16 cellular contexts compared by ENCODE assay signal in genomic region chr11:110763249-110764011, GRCh38. TPM values are rescaled to one million over a fixed set of nuclear protein-coding genes. Genes with fewer than 3 reads are reported as not detected.
A peak's percentile ranks its signal among the peaks of the same experiment; 100 is the strongest.
DNase-seq lines count a peak whose midpoint lies in the region; ATAC-seq and TF ChIP-seq lines count a peak whose summit lies in the region.
"Had no signal": no experiment of that assay in that cellular context is flagged by ENCODE, and none has a peak within 500 bp of the region (broad histone marks: within the 10 kb centered on the region; RNA-seq: fewer than 3 reads in every experiment).

No MANE protein-coding gene starts in this region.

- no peaks in the 10 kb centered on the region for H3K9me3 ChIP-seq in AG04450 (ENCODE audit: control insufficient read depth, insufficient read depth, low read length)
- H3K9me3 ChIP-seq in HUES48 (ENCODE audit: control insufficient read depth, insufficient read depth, low read length): no peaks in the 10 kb centered on the region
- H3K9me3 ChIP-seq in mucosa of descending colon: no peaks in the 10 kb centered on the region
- no peaks in the 10 kb centered on the region for H3K9me3 ChIP-seq in endodermal cell (ENCODE audit: control insufficient read depth, low read length)
- H3K9me3 ChIP-seq: Caco-2 had no signal

- H3K27ac Mint-ChIP-seq in endodermal cell: no peak overlapping the region
- H3K27ac Mint-ChIP-seq: stimulated activated naive B cell treated with anti-CD40 and anti-IgM and Interleukin-4, amounts not matched to agents 10 μg/mL and 1 μg/mL and 100 μg/mL, for 72 hours; T-helper 17 cell had no signal

- POLR2A ChIA-PET in AG04450 (lab: Yijun Ruan, JAX): interaction anchor here (0.7 kb wide), 1 partner anchor 239 kb away, joined by 3 read pairs; no protein-coding TSS in a partner anchor

- no peaks in the 10 kb centered on the region for H3K36me3 Mint-ChIP-seq in endodermal cell (ENCODE audit: low read depth)
- H3K36me3 Mint-ChIP-seq: stimulated activated naive B cell treated with anti-CD40 and anti-IgM and Interleukin-4, amounts not matched to agents 10 μg/mL and 1 μg/mL and 100 μg/mL, for 72 hours had no signal

- H3K4me1 ChIP-seq in HUES48 (ENCODE audit: control insufficient read depth, insufficient read depth, low read length) (peaks cover 11% of the 10 kb centered on the region; the same call in 1 of the 2 replicates), mucosa of descending colon (ENCODE audit: low read depth) (peaks cover 9% of the 10 kb centered on the region), endodermal cell (ENCODE audit: control insufficient read depth, insufficient read depth, low read length) (no peaks in the 10 kb centered on the region)
- H3K4me1 ChIP-seq: Caco-2 had no signal

- intact Hi-C loops in mucosa of descending colon (cut with DNase I, micrococcal nuclease): no loop called here

- no peaks in the 10 kb centered on the region for H3K27me3 Mint-ChIP-seq in endodermal cell (ENCODE audit: insufficient read depth)

- peak; percentile 58 for ATAC-seq in mucosa of descending colon
- ATAC-seq: left ventricle myocardium superior, T-helper 17 cell had no signal

- TF ChIP-seq CTCF in AG04450 (IDR thresholded peaks at IDR 0.05; ENCODE audit: low read depth, low read length) (no peak), brain microvascular endothelial cell (IDR thresholded peaks at IDR 0.05; ENCODE audit: low read depth, low read length, missing control alignments) (no peak), mucosa of descending colon (IDR thresholded peaks at IDR 0.05) (no peak), endodermal cell (conservative IDR thresholded peaks at IDR 0.05) (no peak)

- H3K27me3 ChIP-seq in AG04450 (ENCODE audit: control insufficient read depth, insufficient read depth, low read length): no peaks in the 10 kb centered on the region
- H3K27me3 ChIP-seq in HUES48 (ENCODE audit: control insufficient read depth, insufficient read depth, low read length): no peaks in the 10 kb centered on the region
- H3K27me3 ChIP-seq in brain microvascular endothelial cell (replicated peaks): no peaks in the 10 kb centered on the region
- H3K27me3 ChIP-seq in endodermal cell (ENCODE audit: control insufficient read depth, insufficient read depth, low read length, poor library complexity, severe bottlenecking): no peaks in the 10 kb centered on the region

- H3K9ac ChIP-seq in HUES48 (ENCODE audit: low read depth, low read length) (no peak overlapping the region), endodermal cell (ENCODE audit: extremely low read depth, low read length, poor library complexity, severe bottlenecking) (no peak overlapping the region)

- 91 to 92% methylated on average over 2 of the region's 2 CpGs for WGBS in endodermal cell (ENCODE audit: insufficient coverage in 1 of 2, insufficient read length in 1 of 2), 2 experiments

- DNase-seq in AG04450 (ENCODE audit: low read depth, low spot score) (peak; percentile 59), brain microvascular endothelial cell (peak; percentile 31), mucosa of descending colon (peak; percentile 46 to 74 (median 65)), activated gamma-delta T cell treated with Interleukin-2 at 50 U/mL for 16 hours (no peak), endodermal cell (no peak), germinal center (ENCODE audit: low spot score) (no peak), NCI-H146 (lab: John Stamatoyannopoulos, UW) (no peak)
- DNase-seq: Caco-2; GOT3; left ventricle myocardium superior; NCI-H774; stimulated activated naive B cell treated with anti-CD40 and anti-IgM and Interleukin-4, amounts not matched to agents 10 μg/mL and 1 μg/mL and 100 μg/mL, for 72 hours; T-helper 17 cell had no signal

- H3K27ac ChIP-seq in AG04450 (ENCODE audit: low read depth, low read length): peak overlapping the region; percentile 25
- peak overlapping the region; percentile 4 for H3K27ac ChIP-seq in HUES48 (ENCODE audit: low read depth, low read length)
- no peak overlapping the region for H3K27ac ChIP-seq in brain microvascular endothelial cell
- no peak overlapping the region for H3K27ac ChIP-seq in endodermal cell (ENCODE audit: low read depth, low read length)
- H3K27ac ChIP-seq: HL-60 had no signal

- in situ Hi-C loops in brain microvascular endothelial cell (cut with HindIII; ENCODE audit: low pct_ligation_motif_present, low sequenced_read_pairs): no loop called here

- H3K9me3 Mint-ChIP-seq in endodermal cell: no peaks in the 10 kb centered on the region

- CTCF ChIA-PET in AG04450 (lab: Charles Lee): interaction anchor here (0.5 to 1.4 kb wide), 4 partner anchors 13 to 702 kb away, joined by 3 to 8 read pairs (median 3); no protein-coding TSS in a partner anchor

- no peaks in the 10 kb centered on the region for H3K36me3 ChIP-seq in HUES48 (ENCODE audit: control insufficient read depth, insufficient read depth, low read length)
- no peaks in the 10 kb centered on the region for H3K36me3 ChIP-seq in brain microvascular endothelial cell (replicated peaks)
- H3K36me3 ChIP-seq in mucosa of descending colon (ENCODE audit: low read depth): no peaks in the 10 kb centered on the region
- H3K36me3 ChIP-seq in endodermal cell (ENCODE audit: control insufficient read depth, insufficient read depth, low read length): no peaks in the 10 kb centered on the region

- no peak overlapping the region for H3K4me3 Mint-ChIP-seq in endodermal cell
- H3K4me3 Mint-ChIP-seq: stimulated activated naive B cell treated with anti-CD40 and anti-IgM and Interleukin-4, amounts not matched to agents 10 μg/mL and 1 μg/mL and 100 μg/mL, for 72 hours; T-helper 17 cell had no signal

- H3K4me3 ChIP-seq in AG04450 (ENCODE audit: low read depth, low read length) (no peak overlapping the region), HUES48 (ENCODE audit: low read depth, low read length) (no peak overlapping the region), brain microvascular endothelial cell (ENCODE audit: low read depth, low read length) (no peak overlapping the region), mucosa of descending colon (no peak overlapping the region), endodermal cell (ENCODE audit: low read length) (no peak overlapping the region)
- H3K4me3 ChIP-seq: skin epidermis had no signal

- peaks cover 4% of the 10 kb centered on the region for H3K4me1 Mint-ChIP-seq in endodermal cell
- H3K4me1 Mint-ChIP-seq: T-helper 17 cell had no signal

RNA-seq across cellular contexts. Expression of gene ARHGAP20, which starts 51.2 kb away (rescaled TPM):
- polyA plus RNA-seq in AG04450 (2011; rRNA removed): 3.9 and 4.0 TPM in 2 replicates
- 7.9 and 8.9 TPM in 2 replicates for polyA minus RNA-seq in AG04450 (2011; rRNA and poly(A)+ RNA removed)
- 1 to 10 TPM; 1.6 to 3.9 (median 2.8) TPM for total RNA-seq in mucosa of descending colon
- total RNA-seq in endodermal cell: under 1 TPM; 0.15 to 0.27 TPM
- polyA plus RNA-seq in endodermal cell (2013, experiment 1 of 2): 0.21 TPM
- polyA plus RNA-seq in endodermal cell (2013, experiment 2 of 2): 0.21 TPM

Comparison
In these comparisons a context has a peak if more than half of its experiments do, and no peak if none do; other contexts are left out.
1. DNase-seq: peak in AG04450 (single experiment), brain microvascular endothelial cell (single experiment) and mucosa of descending colon (3 of 3); none in activated gamma-delta T cell treated with Interleukin-2 at 50 U/mL for 16 hours (single experiment), endodermal cell (single experiment), germinal center (single experiment) and NCI-H146 (single experiment).
2. H3K27ac ChIP-seq: peak in AG04450 (single experiment) and HUES48 (single experiment); none in brain microvascular endothelial cell (single experiment) and endodermal cell (single experiment).